8 cellular contexts compared by ENCODE assay signal in genomic region chr16:83899978-83900377, GRCh38. TPM values are rescaled to one million over a fixed set of nuclear protein-coding genes. Genes with fewer than 3 reads are reported as not detected.
DNase-seq lines count a peak whose midpoint lies in the region; ATAC-seq, FAIRE-seq and TF ChIP-seq lines count a peak whose summit lies in the region.

No MANE protein-coding gene starts in this region.

- peak overlapping the region; percentile 86 to 98 (median 97) for H3K4me3 Mint-ChIP-seq in T-cell

- H2AFZ ChIP-seq in fibroblast of lung (ENCODE audit: low read length), result no peak overlapping the region

- in situ Hi-C loops in G401 (cut with HindIII; ENCODE audit: low sequenced_read_pairs), result no loop called here

- TF ChIP-seq CTCF in fibroblast of lung (conservative IDR thresholded peaks at IDR 0.05 in 1 of 2, IDR thresholded peaks at IDR 0.05 in 1 of 2; ENCODE audit: low read depth in 1 of 2, low read length in 2 of 2), result no peak
- no peak for TF ChIP-seq CTCF in prostate gland (IDR thresholded peaks at IDR 0.05)

- H3K4me2 ChIP-seq in fibroblast of lung (ENCODE audit: extremely low read depth, insufficient read depth, low read length), result peak overlapping the region; percentile 94

- peaks cover 9% of the 10 kb centered on the region for H3K4me1 ChIP-seq in fibroblast of lung (ENCODE audit: control insufficient read depth, extremely low read depth, insufficient read depth, low read length)
- peaks cover 7% of the 10 kb centered on the region for H3K4me1 ChIP-seq in prostate gland (replicated peaks)

- intact Hi-C loops in prostate gland (cut with DNase I), result no loop called here

- H3K9me3 Mint-ChIP-seq in T-cell, result no peaks in the 10 kb centered on the region

- H3K4me3 ChIP-seq in fibroblast of lung (replicated peaks in 1 of 4; ENCODE audit: control extremely low read depth in 1 of 4, insufficient read depth in 1 of 4, low read depth in 3 of 4, low read length in 4 of 4), result peak overlapping the region; percentile 57 to 75 (median 72)
- peak overlapping the region; percentile 81 to 87 for H3K4me3 ChIP-seq in prostate gland

- peak overlapping the region; percentile 68 to 75 for H3K27ac Mint-ChIP-seq in T-cell

- WGBS in prostate gland, result 80% methylated on average over 3 of the region's 3 CpGs

- no peaks in the 10 kb centered on the region for H3K36me3 ChIP-seq in fibroblast of lung (ENCODE audit: control insufficient read depth, insufficient read depth, low read length)
- H3K36me3 ChIP-seq in prostate gland, result no peaks in the 10 kb centered on the region

- H3K9me3 ChIP-seq in fibroblast of lung (ENCODE audit: control insufficient read depth, insufficient read depth, low read depth, low read length) (no peaks in the 10 kb centered on the region), prostate gland (no peaks in the 10 kb centered on the region)

- DNase-seq in G401 (ENCODE audit: low spot score) (peak; percentile 17), T-cell (no peak), fibroblast of lung (ENCODE audit: low read depth in 2 of 2) (no peak), prostate gland (ENCODE audit: low spot score) (no peak), MV-4-11 (lab: John Stamatoyannopoulos, UW) (no peak), HTR-8/SVneo (ENCODE audit: insufficient read length, low spot score) (no peak)

- peaks cover 5 to 11% of the 10 kb centered on the region in 2 donors for H3K27me3 Mint-ChIP-seq in T-cell

- H3K27me3 ChIP-seq in fibroblast of lung (ENCODE audit: control insufficient read depth, insufficient read depth, low read length), result no peaks in the 10 kb centered on the region
- no peaks in the 10 kb centered on the region for H3K27me3 ChIP-seq in prostate gland (replicated peaks; ENCODE audit: insufficient read depth)

- peaks cover 46 to 57% (median 47%) of the 10 kb centered on the region in 3 donors for H3K4me1 Mint-ChIP-seq in T-cell

- ATAC-seq in T-cell (replicated peaks in 1 of 4) (no peak), HG03521 (IDR thresholded peaks at IDR 0.05; ENCODE audit: unreplicated experiment) (no peak), HG03108 (IDR thresholded peaks at IDR 0.05; ENCODE audit: unreplicated experiment) (no peak)

- CTCF ChIA-PET in T-cell (lab: Charles Lee), result interaction anchor here in 1 of 2 donors (0.5 kb wide), 1 partner anchor 74 kb away, joined by 3 read pairs; no protein-coding TSS in a partner anchor

- POLR2A ChIA-PET in T-cell (lab: Charles Lee), result no interaction called here

- peaks cover 7% of the 10 kb centered on the region for H3K36me3 Mint-ChIP-seq in T-cell

- no peak for FAIRE-seq in HTR-8/SVneo (lab: Jason Lieb, UNC)

- peaks cover 2% of the 10 kb centered on the region for H3K79me2 ChIP-seq in fibroblast of lung (ENCODE audit: control insufficient read depth, insufficient read depth, low read length)

- no peaks in the 10 kb centered on the region for H4K20me1 ChIP-seq in fibroblast of lung (ENCODE audit: control insufficient read depth, extremely low read depth, insufficient read depth, low read length)

- no peak overlapping the region for H3K9ac ChIP-seq in fibroblast of lung (ENCODE audit: insufficient read depth, low read length)

- TF ChIP-seq POLR2A in prostate gland (IDR thresholded peaks at IDR 0.05), result no peak

- H3K27ac ChIP-seq in fibroblast of lung (ENCODE audit: insufficient read depth, low read length) (no peak overlapping the region), prostate gland (peak overlapping the region; percentile 67 to 85)

RNA-seq across cellular contexts. Expression of gene MLYCD, which starts 1.1 kb away (rescaled TPM):
- 2.8 and 3.6 TPM in 2 replicates for total RNA-seq in G401 (2014; rRNA removed; shearing (Covaris generic))
- total RNA-seq in T-cell (10 to 100 TPM in 1 of 5 donors, 1 to 10 TPM in 4; 7.2 to 10.3 (median 9.1) TPM), fibroblast of lung (3.3 and 3.8 TPM in 2 replicates), prostate gland (10 to 100 TPM in 1 of 2 donors, 1 to 10 TPM in 1; 6.5 to 16.7 TPM)
- 1.0 TPM in 2 replicates for polyA plus RNA-seq in fibroblast of lung
- 1.4 and 1.7 TPM in 2 replicates for polyA plus RNA-seq in fibroblast of lung (2012)
- polyA minus RNA-seq in fibroblast of lung (ENCODE audit: low replicate concordance), result 2.2 and 3.7 TPM in 2 replicates

RNA-seq across cellular contexts. Expression of gene OSGIN1, which starts 53.1 kb away (rescaled TPM):
- 11.0 and 14.5 TPM in 2 replicates for total RNA-seq in G401 (2014; rRNA removed; shearing (Covaris generic))
- total RNA-seq in T-cell, result 1 to 10 TPM in 3 of 5 donors, under 1 TPM in 2; 0.41 to 2.8 (median 1.1) TPM
- total RNA-seq in fibroblast of lung, result 3.6 and 6.6 TPM in 2 replicates
- polyA plus RNA-seq in fibroblast of lung, result 2.1 and 5.5 TPM in 2 replicates
- 6.1 and 9.8 TPM in 2 replicates for polyA plus RNA-seq in fibroblast of lung (2012)
- 7.8 and 8.5 TPM in 2 replicates for polyA minus RNA-seq in fibroblast of lung (ENCODE audit: low replicate concordance)
- total RNA-seq in prostate gland, result 1 to 10 TPM; 4.4 to 9.4 TPM
